ENCODE assay signal across 1 cellular context in the genomic region with DNA sequence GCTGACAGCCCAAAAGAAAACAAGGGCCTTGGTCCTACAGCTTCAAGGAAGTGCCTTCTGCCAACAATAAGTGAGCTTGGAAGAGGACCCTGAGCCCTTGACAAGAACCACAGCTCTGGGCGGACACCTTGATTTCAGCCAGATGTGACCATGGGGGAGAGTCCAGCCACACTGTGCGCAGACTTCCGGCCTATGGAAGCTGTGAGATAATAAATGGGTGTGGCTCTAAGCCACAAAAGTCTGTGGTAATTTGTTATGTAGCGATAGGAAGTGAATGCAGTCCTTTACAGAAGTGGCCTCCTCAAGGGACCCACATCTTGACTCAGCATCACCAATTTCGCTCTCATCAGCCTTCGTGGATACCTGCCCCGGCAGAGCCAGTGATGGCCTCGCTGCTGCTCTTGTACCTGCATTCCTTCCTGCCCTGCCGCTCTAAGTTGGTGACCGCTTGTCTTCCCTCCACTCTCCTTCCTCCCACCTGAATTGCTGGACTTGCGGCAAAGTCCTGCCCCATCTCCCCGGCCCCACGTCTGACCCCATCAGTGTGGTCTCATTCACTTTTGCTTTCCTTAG.
TF ChIP-seq lines count a peak whose summit lies in the region.

No MANE protein-coding gene starts in this region.

TF ChIP-seq in GM23338, 12 proteins besides CTCF, POLR2A, EP300 and RAD21:
- TF ChIP-seq ZNF331 (CRISPR knock-in tag; IDR thresholded peaks at IDR 0.05; ENCODE audit: low read depth) = no peak
- no peak for TF ChIP-seq NANOG (IDR thresholded peaks at IDR 0.05; ENCODE audit: borderline replicate concordance)
- no peak for TF ChIP-seq POLR2AphosphoS5 (IDR thresholded peaks at IDR 0.05; ENCODE audit: low read depth)
- no peak for TF ChIP-seq JUNB (IDR thresholded peaks at IDR 0.05; ENCODE audit: unreplicated experiment)
- no peak for TF ChIP-seq REST (IDR thresholded peaks at IDR 0.05; ENCODE audit: unreplicated experiment)
- TF ChIP-seq EZH2phosphoT487 (IDR thresholded peaks at IDR 0.05; ENCODE audit: unreplicated experiment) = no peak
- no peak for TF ChIP-seq ZNF114 (CRISPR knock-in tag; IDR thresholded peaks at IDR 0.05)
